ENCODE assay signal across 14 cellular contexts in genomic region chr1:245621589-245621988, GRCh38.
DNase-seq lines count a peak whose midpoint lies in the region; ATAC-seq and TF ChIP-seq lines count a peak whose summit lies in the region.
"Had no signal": no experiment of that assay in that cellular context is flagged by ENCODE, and none has a peak within 500 bp of the region (broad histone marks: within the 10 kb centered on the region; RNA-seq: fewer than 3 reads in every experiment).

No MANE protein-coding gene starts in this region.

- H3K4me2 ChIP-seq in GM23248 (ENCODE audit: unreplicated experiment): no peak overlapping the region

- no peaks in the 10 kb centered on the region for H3K4me1 ChIP-seq in GM23248 (ENCODE audit: insufficient read depth)
- no peaks in the 10 kb centered on the region for H3K4me1 ChIP-seq in foreskin keratinocyte
- H3K4me1 ChIP-seq in vagina: no peaks in the 10 kb centered on the region
- H3K4me1 ChIP-seq: gastroesophageal sphincter had no signal

- H4K20me1 ChIP-seq in GM23248 (ENCODE audit: insufficient read depth): no peaks in the 10 kb centered on the region

- H3K27ac ChIP-seq in GM23248: no peak overlapping the region
- no peak overlapping the region for H3K27ac ChIP-seq in foreskin keratinocyte
- H3K27ac ChIP-seq in vagina: no peak overlapping the region
- H3K27ac ChIP-seq: gastroesophageal sphincter, SK-N-MC had no signal

- no peaks in the 10 kb centered on the region for H3F3A ChIP-seq in GM23248 (ENCODE audit: insufficient read depth)

- no peak for TF ChIP-seq CTCF in foreskin keratinocyte (conservative IDR thresholded peaks at IDR 0.05)
- TF ChIP-seq CTCF in vagina (IDR thresholded peaks at IDR 0.05): no peak

- H3K4me3 ChIP-seq in GM23248 (no peak overlapping the region), vagina (no peak overlapping the region)
- H3K4me3 ChIP-seq: gastroesophageal sphincter, SK-N-MC had no signal

- no peaks in the 10 kb centered on the region for H3K9me2 ChIP-seq in GM23248 (ENCODE audit: insufficient read depth)

- in situ Hi-C loops in GM23248 (cut with MboI): no loop called here

- ATAC-seq in foreskin keratinocyte: peak; percentile 94
- ATAC-seq in GM21723 (IDR thresholded peaks at IDR 0.05; ENCODE audit: unreplicated experiment): no peak
- ATAC-seq: activated T-cell treated with anti-CD3 and anti-CD28 coated beads, Interleukin-2, amount 50 U/mL, for 72 hours; gastroesophageal sphincter had no signal

- H3K9me3 ChIP-seq in GM23248 (ENCODE audit: low read depth) (no peaks in the 10 kb centered on the region), vagina (no peaks in the 10 kb centered on the region)
- H3K9me3 ChIP-seq: gastroesophageal sphincter had no signal

- no peak for TF ChIP-seq POLR2A in vagina (IDR thresholded peaks at IDR 0.05)

- intact Hi-C loops in vagina (cut with DNase I): no loop called here

- H3K36me3 ChIP-seq in GM23248 (ENCODE audit: low read depth): no peaks in the 10 kb centered on the region
- H3K36me3 ChIP-seq in vagina: no peaks in the 10 kb centered on the region
- H3K36me3 ChIP-seq: gastroesophageal sphincter had no signal

- H3K79me2 ChIP-seq in GM23248 (ENCODE audit: insufficient read depth): no peaks in the 10 kb centered on the region

- no peak overlapping the region for H3K9ac ChIP-seq in GM23248

- WGBS in GM23248 (ENCODE audit: low coverage in 1 of 2, low lambda C conversion rate in 2 of 2, missing lambda C conversion rate in 2 of 2), 2 experiments: 85 to 86% methylated on average over 5 of the region's 5 CpGs

- no peak overlapping the region for H2AFZ ChIP-seq in GM23248

- H3K27me3 ChIP-seq in GM23248 (replicated peaks; ENCODE audit: insufficient read depth) (no peaks in the 10 kb centered on the region), foreskin keratinocyte (no peaks in the 10 kb centered on the region), vagina (no peaks in the 10 kb centered on the region)
- H3K27me3 ChIP-seq: gastroesophageal sphincter had no signal

- peak; percentile 53 for DNase-seq in DMS153 treated with DMSO at 0.1 percent for 48 hours (lab: John Stamatoyannopoulos, UW; ENCODE audit: unreplicated experiment)
- DNase-seq in GM23248: peak; percentile 4
- peak; percentile 98 for DNase-seq in NCI-H69 (lab: John Stamatoyannopoulos, UW)
- DNase-seq in foreskin keratinocyte: peak; percentile 60 to 71
- DNase-seq in vagina (ENCODE audit: extremely low spot score in 2 of 2): no peak
- no peak for DNase-seq in NCI-H1930 (lab: John Stamatoyannopoulos, UW)
- DNase-seq: activated CD4-positive, alpha-beta T cell treated with anti-CD3 and anti-CD28 coated beads, Interleukin-2, amount 50 U/mL, for 4 hours; activated T-cell treated with anti-CD3 and anti-CD28 coated beads, Interleukin-2, amount 50 U/mL, for 72 hours; DMS53; immature natural killer cell; substantia nigra had no signal

Comparison
In these comparisons a context has a peak if more than half of its experiments do, and no peak if none do; other contexts are left out.
1. DNase-seq: peak in DMS153 treated with DMSO at 0.1 percent for 48 hours (single experiment), GM23248 (single experiment), NCI-H69 (single experiment) and foreskin keratinocyte (2 of 2); none in vagina (0 of 2) and NCI-H1930 (0 of 2).